In the genomic region with DNA sequence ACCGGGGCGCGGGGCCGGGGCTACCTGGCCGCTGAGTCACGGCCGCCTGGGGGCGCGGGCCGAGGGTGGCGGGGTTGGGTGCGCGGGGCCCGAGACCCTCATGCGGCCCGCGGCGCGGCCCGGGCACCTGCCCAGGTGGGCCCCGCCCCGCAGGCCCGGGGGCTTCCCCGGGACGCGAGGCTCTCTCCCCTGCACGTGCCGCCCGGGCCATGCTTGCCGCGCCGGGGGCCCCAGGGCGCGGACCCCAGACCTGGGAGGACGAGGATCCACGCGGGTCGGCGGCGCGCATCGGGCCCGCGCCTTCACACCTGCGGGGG, we compare ENCODE assay signal across 1 cellular context.
TF ChIP-seq lines count a peak whose summit lies in the region.

No MANE protein-coding gene starts in this region.

TF ChIP-seq in K562, 482 proteins besides CTCF, POLR2A, EP300 and RAD21:
- TF ChIP-seq, protein P1, sequence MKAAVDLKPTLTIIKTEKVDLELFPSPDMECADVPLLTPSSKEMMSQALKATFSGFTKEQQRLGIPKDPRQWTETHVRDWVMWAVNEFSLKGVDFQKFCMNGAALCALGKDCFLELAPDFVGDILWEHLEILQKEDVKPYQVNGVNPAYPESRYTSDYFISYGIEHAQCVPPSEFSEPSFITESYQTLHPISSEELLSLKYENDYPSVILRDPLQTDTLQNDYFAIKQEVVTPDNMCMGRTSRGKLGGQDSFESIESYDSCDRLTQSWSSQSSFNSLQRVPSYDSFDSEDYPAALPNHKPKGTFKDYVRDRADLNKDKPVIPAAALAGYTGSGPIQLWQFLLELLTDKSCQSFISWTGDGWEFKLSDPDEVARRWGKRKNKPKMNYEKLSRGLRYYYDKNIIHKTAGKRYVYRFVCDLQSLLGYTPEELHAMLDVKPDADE (conservative IDR thresholded peaks at IDR 0.05; ENCODE audit: control insufficient read depth, low read depth, low read length), result 0 out of 2 replicates have a peak, but pooled peaks have one; percentile 5
- TF ChIP-seq MEF2A (IDR thresholded peaks at IDR 0.05; ENCODE audit: control insufficient read depth, low read depth, low read length) (no peak), L3MBTL2 (IDR thresholded peaks at IDR 0.05) (peak; percentile 78; the same call in 1 of the 2 replicates), HNRNPL (IDR thresholded peaks at IDR 0.05; ENCODE audit: low read depth, low read length) (no peak), ZNF584 (CRISPR knock-in tag; IDR thresholded peaks at IDR 0.05; ENCODE audit: low read depth) (0 out of 2 replicates have a peak, but pooled peaks have one; percentile 33), CXXC5 (CRISPR knock-in tag; IDR thresholded peaks at IDR 0.05) (0 out of 2 replicates have a peak, but pooled peaks have one; percentile 10), RBM17 (IDR thresholded peaks at IDR 0.05; ENCODE audit: borderline replicate concordance, low read depth, low read length) (no peak), E2F6 (IDR thresholded peaks at IDR 0.05; ENCODE audit: borderline replicate concordance in 1 of 2, extremely low read depth in 1 of 2, insufficient read depth in 1 of 2, insufficient read length in 1 of 2, low read depth in 1 of 2, low read length in 1 of 2, poor library complexity in 1 of 2, severe bottlenecking in 1 of 2) (peak in 1 of 2 experiments; percentile 87)
